Comparison of ENCODE assay signal across 8 cellular contexts in genomic region chr7:16801111-16801542, GRCh38. TPM values are rescaled to one million over a fixed set of nuclear protein-coding genes. Genes with fewer than 3 reads are reported as not detected.
DNase-seq lines count a peak whose midpoint lies in the region; ATAC-seq, FAIRE-seq and TF ChIP-seq lines count a peak whose summit lies in the region.

No MANE protein-coding gene starts in this region.

- no peak for FAIRE-seq in astrocyte (lab: Jason Lieb, UNC)

- no peak for DNase-seq in activated naive CD4-positive, alpha-beta T cell treated with anti-CD3 and anti-CD28 coated beads, Interleukin-2, amount 50 U/mL, for 72 hours (ENCODE audit: low spot score in 2 of 2)
- no peak for DNase-seq in activated naive CD4-positive, alpha-beta T cell treated with anti-CD3 and anti-CD28 coated beads, Interleukin-2, amount 10 ng/mL, durations not matched to agents 7 days and 5 days
- DNase-seq in NCI-H446 (lab: John Stamatoyannopoulos, UW) (peak; percentile 28 to 75), astrocyte (ENCODE audit: low read depth) (peak; percentile 74), left lobe of liver (ENCODE audit: low spot score) (no peak)
- no peak for DNase-seq in activated CD4-positive, alpha-beta T cell treated with anti-CD3 and anti-CD28 coated beads for 1 hour
- DNase-seq in activated naive CD4-positive, alpha-beta T cell treated with Interleukin-2 at 50 U/mL for 16 hours = no peak

- no peaks in the 10 kb centered on the region for H3K4me1 ChIP-seq in astrocyte (ENCODE audit: insufficient read depth, low read length)

- no peaks in the 10 kb centered on the region for H3K27me3 Mint-ChIP-seq in activated naive CD4-positive, alpha-beta T cell treated with anti-CD3 and anti-CD28 coated beads, Interleukin-2, amount 10 ng/mL, durations not matched to agents 7 days and 5 days
- no peaks in the 10 kb centered on the region for H3K27me3 Mint-ChIP-seq in astrocyte (ENCODE audit: low read depth, unreplicated experiment)

- no peak overlapping the region for H3K4me3 Mint-ChIP-seq in activated naive CD4-positive, alpha-beta T cell treated with anti-CD3 and anti-CD28 coated beads, Interleukin-2, amount 10 ng/mL, durations not matched to agents 7 days and 5 days
- no peak overlapping the region for H3K4me3 Mint-ChIP-seq in astrocyte (ENCODE audit: unreplicated experiment)

- no peaks in the 10 kb centered on the region for H3K36me3 Mint-ChIP-seq in activated naive CD4-positive, alpha-beta T cell treated with anti-CD3 and anti-CD28 coated beads, Interleukin-2, amount 50 U/mL, for 72 hours
- no peaks in the 10 kb centered on the region for H3K36me3 Mint-ChIP-seq in activated naive CD4-positive, alpha-beta T cell treated with anti-CD3 and anti-CD28 coated beads, Interleukin-2, amount 10 ng/mL, durations not matched to agents 7 days and 5 days
- no peaks in the 10 kb centered on the region for H3K36me3 Mint-ChIP-seq in astrocyte (ENCODE audit: low read depth, unreplicated experiment)

- CTCF ChIA-PET in activated naive CD4-positive, alpha-beta T cell treated with anti-CD3 and anti-CD28 coated beads, Interleukin-2, amount 10 ng/mL, durations not matched to agents 7 days and 5 days (lab: Charles Lee) = interaction anchor here (0.7 to 3.8 kb wide), 8 partner anchors 20 to 1712 kb away, joined by 3 to 32 read pairs (median 4); no protein-coding TSS in a partner anchor

- H3K9me3 Mint-ChIP-seq in activated naive CD4-positive, alpha-beta T cell treated with anti-CD3 and anti-CD28 coated beads, Interleukin-2, amount 50 U/mL, for 72 hours = no peaks in the 10 kb centered on the region
- no peaks in the 10 kb centered on the region for H3K9me3 Mint-ChIP-seq in activated naive CD4-positive, alpha-beta T cell treated with anti-CD3 and anti-CD28 coated beads, Interleukin-2, amount 10 ng/mL, durations not matched to agents 7 days and 5 days
- H3K9me3 Mint-ChIP-seq in astrocyte (ENCODE audit: unreplicated experiment) = no peaks in the 10 kb centered on the region

- no peak overlapping the region for H3K4me3 ChIP-seq in astrocyte (ENCODE audit: insufficient read depth, low read depth, low read length)

- no peak overlapping the region for H3K9ac ChIP-seq in astrocyte (ENCODE audit: low read length)

- H3K79me2 ChIP-seq in astrocyte (ENCODE audit: insufficient read depth, low read length) = no peaks in the 10 kb centered on the region

- no peaks in the 10 kb centered on the region for H3K36me3 ChIP-seq in astrocyte (ENCODE audit: insufficient read depth, low read length)

- ATAC-seq in activated naive CD4-positive, alpha-beta T cell treated with anti-CD3 and anti-CD28 coated beads, Interleukin-2, amount 50 U/mL, for 72 hours = peak; percentile 67 to 88
- peak; percentile 71 for ATAC-seq in HG03039 (IDR thresholded peaks at IDR 0.05; ENCODE audit: unreplicated experiment)
- ATAC-seq in left lobe of liver = peak; percentile 66

- H3K9me3 ChIP-seq in astrocyte (ENCODE audit: insufficient read depth, low read depth, low read length) = no peaks in the 10 kb centered on the region

- no peak overlapping the region for H2AFZ ChIP-seq in astrocyte (ENCODE audit: low read depth, low read length)

- TF ChIP-seq CTCF in astrocyte (IDR thresholded peaks at IDR 0.05; ENCODE audit: insufficient read depth, low read depth, low read length) = peak; percentile 54

- H3K27ac ChIP-seq in astrocyte (ENCODE audit: low read depth, low read length) = no peak overlapping the region

- H3K27ac Mint-ChIP-seq in activated naive CD4-positive, alpha-beta T cell treated with anti-CD3 and anti-CD28 coated beads, Interleukin-2, amount 50 U/mL, for 72 hours = no peak overlapping the region
- H3K27ac Mint-ChIP-seq in activated naive CD4-positive, alpha-beta T cell treated with anti-CD3 and anti-CD28 coated beads, Interleukin-2, amount 10 ng/mL, durations not matched to agents 7 days and 5 days = no peak overlapping the region
- no peak overlapping the region for H3K27ac Mint-ChIP-seq in astrocyte (ENCODE audit: unreplicated experiment)

- H3K4me2 ChIP-seq in astrocyte (ENCODE audit: low read length) = no peak overlapping the region

- no peaks in the 10 kb centered on the region for H3K27me3 ChIP-seq in astrocyte (ENCODE audit: insufficient read depth, low read length)

- no peaks in the 10 kb centered on the region for H3K4me1 Mint-ChIP-seq in activated naive CD4-positive, alpha-beta T cell treated with anti-CD3 and anti-CD28 coated beads, Interleukin-2, amount 10 ng/mL, durations not matched to agents 7 days and 5 days
- peaks cover 7% of the 10 kb centered on the region for H3K4me1 Mint-ChIP-seq in astrocyte (ENCODE audit: low read depth, unreplicated experiment)

- no peaks in the 10 kb centered on the region for H4K20me1 ChIP-seq in astrocyte (ENCODE audit: insufficient read depth, low read length)

RNA-seq across cellular contexts. Expression of gene AGR2, which starts 3.7 kb away (rescaled TPM):
- total RNA-seq in activated naive CD4-positive, alpha-beta T cell treated with anti-CD3 and anti-CD28 coated beads, Interleukin-2, amount 50 U/mL, for 72 hours = not detected
- total RNA-seq in astrocyte = not detected in 2 replicates
- 1.2 TPM for total RNA-seq in left lobe of liver

RNA-seq across cellular contexts. Expression of gene TSPAN13, which starts 47.6 kb away (rescaled TPM):
- 1 to 10 TPM in 1 of 2 donors, under 1 TPM in 1; 0.34 to 1.2 TPM for total RNA-seq in activated naive CD4-positive, alpha-beta T cell treated with anti-CD3 and anti-CD28 coated beads, Interleukin-2, amount 50 U/mL, for 72 hours
- 56.0 and 57.0 TPM in 2 replicates for total RNA-seq in astrocyte
- total RNA-seq in left lobe of liver = 41.3 TPM

Comparison
In these comparisons a context has a peak if more than half of its experiments do, and no peak if none do; other contexts are left out.
1. DNase-seq: peak in NCI-H446 (2 of 2) and astrocyte (single experiment); none in activated naive CD4-positive, alpha-beta T cell treated with anti-CD3 and anti-CD28 coated beads, Interleukin-2, amount 50 U/mL, for 72 hours (0 of 2), activated naive CD4-positive, alpha-beta T cell treated with anti-CD3 and anti-CD28 coated beads, Interleukin-2, amount 10 ng/mL, durations not matched to agents 7 days and 5 days (single experiment), left lobe of liver (single experiment), activated CD4-positive, alpha-beta T cell treated with anti-CD3 and anti-CD28 coated beads for 1 hour (single experiment) and activated naive CD4-positive, alpha-beta T cell treated with Interleukin-2 at 50 U/mL for 16 hours (single experiment).
2. RNA of gene TSPAN13, which starts 47.6 kb away (total RNA-seq): 56.0 to 57.0 TPM in astrocyte and 41.3 TPM in left lobe of liver (single experiment); 0.34 to 1.2 TPM in activated naive CD4-positive, alpha-beta T cell treated with anti-CD3 and anti-CD28 coated beads, Interleukin-2, amount 50 U/mL, for 72 hours; every median in the first group is over 10 times any median in the second.
3. Peak in every context shown above with its lines, with median percentiles within 50 percentile points of each other: ATAC-seq.